In the genomic region with DNA sequence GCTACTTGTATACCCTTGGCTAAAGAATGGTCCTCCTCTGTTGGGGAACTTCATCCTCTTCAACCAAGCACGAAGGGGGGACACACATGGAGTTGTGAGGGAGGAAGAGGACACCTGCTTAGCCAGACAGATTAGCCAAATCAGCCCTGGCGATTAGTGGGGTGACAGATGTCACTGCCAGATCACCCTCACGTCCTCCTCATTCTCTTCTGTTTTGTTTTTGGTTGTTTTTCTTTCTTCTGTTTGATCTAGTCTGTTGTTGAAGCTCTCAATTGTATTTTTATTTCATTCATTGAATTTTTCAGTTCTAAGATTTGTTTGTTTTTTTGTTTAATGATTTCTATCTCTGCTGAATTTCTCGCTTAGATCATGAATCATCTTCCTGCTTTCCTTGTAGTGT, we compare ENCODE assay signal across 10 cellular contexts. TPM values are rescaled to one million over a fixed set of nuclear protein-coding genes. Genes with fewer than 3 reads are reported as not detected.
"Had no signal": no experiment of that assay in that cellular context is flagged by ENCODE, and none has a peak within 500 bp of the region (broad histone marks: within the 10 kb centered on the region; RNA-seq: fewer than 3 reads in every experiment).

No MANE protein-coding gene starts in this region.

- DNase-seq: H9, HCEC 1CT, HFFc6, KG1 had no signal

- H3K4me3 ChIP-seq: GM23338 had no signal

- ATAC-seq: GM23338 had no signal

- H3K4me2 ChIP-seq: GM23338 had no signal

- H2AFZ ChIP-seq: GM23338 had no signal

- FAIRE-seq: H1, H54, HTR-8/SVneo had no signal

RNA-seq across cellular contexts. Expression of gene NKX2-4, which starts 27.5 kb away (rescaled TPM):
- total RNA-seq: HFFc6, HT-29 had no signal
- polyA plus RNA-seq: IgD-negative memory B cell had no signal
